ENCODE assay signal across 22 cellular contexts in the genomic region with DNA sequence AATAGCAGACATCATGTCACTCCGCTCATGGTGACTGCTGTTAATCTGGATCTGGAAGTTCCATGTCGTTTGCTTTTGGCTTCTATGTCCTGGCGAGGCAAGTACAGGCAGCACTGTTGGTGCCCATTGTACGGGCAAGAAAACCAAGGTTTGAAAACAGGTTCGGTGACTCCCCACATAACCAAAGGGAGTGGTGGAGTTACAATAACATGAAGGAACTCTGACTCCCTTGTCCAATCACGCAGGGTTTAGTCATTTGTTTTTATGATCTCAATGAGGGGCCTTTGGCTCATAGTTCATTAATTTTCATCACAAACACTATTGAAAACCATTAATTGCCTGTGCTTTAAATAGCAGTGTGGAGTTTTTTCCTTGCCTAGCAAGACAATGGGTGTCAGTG.
"Had no signal": no experiment of that assay in that cellular context is flagged by ENCODE, and none has a peak within 500 bp of the region (broad histone marks: within the 10 kb centered on the region; RNA-seq: fewer than 3 reads in every experiment).

No MANE protein-coding gene starts in this region.

- H3K36me3 Mint-ChIP-seq: activated naive CD4-positive, alpha-beta T cell treated with anti-CD3 and anti-CD28 coated beads, Interleukin-2, amount 50 U/mL, for 24 hours; naive B cell; WTC11 had no signal

- H3K4me3 ChIP-seq: colonic mucosa, gastrocnemius medialis, ovary, prostate gland, right atrium auricular region, tibial nerve had no signal

- H3K4me3 Mint-ChIP-seq: activated CD8-positive, alpha-beta T cell treated with anti-CD3 and anti-CD28 coated beads for 36 hours; activated naive CD4-positive, alpha-beta T cell treated with anti-CD3 and anti-CD28 coated beads, Interleukin-2, amount 50 U/mL, for 24 hours; activated T-cell treated with anti-CD3 and anti-CD28 coated beads, Interleukin-2, amount 50 U/mL, for 4 hours; activated T-helper 17 cell treated with anti-CD3 and anti-CD28 coated beads, Interleukin-2, amount 50 U/mL, for 72 hours; naive B cell; nephron progenitor cell; WTC11 had no signal

- H3K27me3 ChIP-seq: colonic mucosa, gastrocnemius medialis, ovary, right atrium auricular region, tibial nerve had no signal

- H3K27me3 Mint-ChIP-seq: activated naive CD4-positive, alpha-beta T cell treated with anti-CD3 and anti-CD28 coated beads, Interleukin-2, amount 50 U/mL, for 24 hours had no signal

- H3K4me1 Mint-ChIP-seq: activated naive CD4-positive, alpha-beta T cell treated with anti-CD3 and anti-CD28 coated beads, Interleukin-2, amount 50 U/mL, for 24 hours; activated T-helper 17 cell treated with anti-CD3 and anti-CD28 coated beads, Interleukin-2, amount 50 U/mL, for 72 hours had no signal

- H3K4me1 ChIP-seq: colonic mucosa, gastrocnemius medialis, right atrium auricular region, tibial nerve had no signal

- H3K36me3 ChIP-seq: colonic mucosa, gastrocnemius medialis, ovary, prostate gland, right atrium auricular region, tibial nerve had no signal

- H3K9me3 Mint-ChIP-seq: activated CD8-positive, alpha-beta T cell treated with anti-CD3 and anti-CD28 coated beads for 36 hours; activated naive CD4-positive, alpha-beta T cell treated with anti-CD3 and anti-CD28 coated beads, Interleukin-2, amount 50 U/mL, for 24 hours; activated T-cell treated with anti-CD3 and anti-CD28 coated beads, Interleukin-2, amount 50 U/mL, for 4 hours; activated T-helper 17 cell treated with anti-CD3 and anti-CD28 coated beads, Interleukin-2, amount 50 U/mL, for 72 hours; naive B cell; nephron progenitor cell had no signal

- ATAC-seq: activated T-cell treated with anti-CD3 and anti-CD28 coated beads, Interleukin-2, amount 50 U/mL, for 4 hours; activated T-helper 17 cell treated with anti-CD3 and anti-CD28 coated beads, Interleukin-2, amount 50 U/mL, for 72 hours had no signal

- H3K27ac ChIP-seq: colonic mucosa, gastrocnemius medialis, ovary, right atrium auricular region, tibial nerve had no signal

- H3K27ac Mint-ChIP-seq: activated CD8-positive, alpha-beta T cell treated with anti-CD3 and anti-CD28 coated beads for 36 hours; activated naive CD4-positive, alpha-beta T cell treated with anti-CD3 and anti-CD28 coated beads, Interleukin-2, amount 50 U/mL, for 24 hours; activated T-helper 17 cell treated with anti-CD3 and anti-CD28 coated beads, Interleukin-2, amount 50 U/mL, for 72 hours; nephron progenitor cell; WTC11 had no signal

- H3K9me3 ChIP-seq: colonic mucosa, gastrocnemius medialis, ovary, prostate gland, right atrium auricular region, tibial nerve had no signal

- DNase-seq: activated CD4-positive, alpha-beta T cell treated with anti-CD3 and anti-CD28 coated beads for 1 hour; activated CD4-positive, alpha-beta T cell treated with anti-CD3 and anti-CD28 coated beads, Interleukin-2, amount 50 U/mL, for 1 hour; activated CD8-positive, alpha-beta T cell treated with anti-CD3 and anti-CD28 coated beads for 36 hours; activated T-cell treated with anti-CD3 and anti-CD28 coated beads, Interleukin-2, amount 50 U/mL, for 4 hours; cerebellar nuclear complex; colonic mucosa; effector memory CD4-positive, alpha-beta T cell; gastrocnemius medialis; glutamatergic neuron; left cardiac atrium; left ventricle myocardium superior; naive B cell; ovary; stimulated activated naive CD4-positive, alpha-beta T cell treated with Interleukin-2 at 50 U/mL for 16 hours; T-helper 2 cell had no signal
